3 cellular contexts compared by ENCODE assay signal in genomic region chr12:39522167-39522566, GRCh38.
A peak's percentile ranks its signal among the peaks of the same experiment; 100 is the strongest.
DNase-seq lines count a peak whose midpoint lies in the region; ATAC-seq, FAIRE-seq and TF ChIP-seq lines count a peak whose summit lies in the region.
"Not testable (repeated sequence)": the region's sequence is repeated elsewhere in the genome, so short reads cannot be mapped to it uniquely, and the experiment has no call there.

No MANE protein-coding gene starts in this region.

- not testable (repeated sequence) for H3K9me1 ChIP-seq in K562 (ENCODE audit: control insufficient read depth, insufficient read depth, low read length)

- H3K79me2 ChIP-seq in K562 (ENCODE audit: control insufficient read depth, insufficient read depth, low read length), result not testable (repeated sequence)

- not testable (repeated sequence) for H3K4me3 Mint-ChIP-seq in CD8-positive, alpha-beta T cell

- not testable (repeated sequence) for H2AFZ ChIP-seq in K562 (ENCODE audit: low read depth, low read length)

- intact Hi-C loops in CD8-positive, alpha-beta T cell (cut with DNase I, micrococcal nuclease); K562 (cut with micrococcal nuclease): not testable (repeated sequence)

- in situ Hi-C loops in K562 (cut with MboI), result not testable (repeated sequence)

- not testable (repeated sequence) for H3K27me3 ChIP-seq in CD8-positive, alpha-beta T cell (ENCODE audit: insufficient read depth, low read length); K562 (ENCODE audit: control insufficient read depth in 2 of 2, insufficient read depth in 2 of 2, low read length in 2 of 2)

- peak overlapping the region; percentile 27 for H3K27ac Mint-ChIP-seq in CD8-positive, alpha-beta T cell

- TF ChIP-seq RAD21 in K562 (CRISPR knock-in tag; conservative IDR thresholded peaks at IDR 0.05 in 1 of 2, IDR thresholded peaks at IDR 0.05 in 1 of 2), result not testable (repeated sequence)

- not testable (repeated sequence) for ATAC-seq in CD8-positive, alpha-beta T cell; K562

- not testable (repeated sequence) for TF ChIP-seq POLR2A in K562 (conservative IDR thresholded peaks at IDR 0.05)

- H3K36me3 Mint-ChIP-seq in CD8-positive, alpha-beta T cell, result peaks cover 30% of the 10 kb centered on the region

- H3K9ac ChIP-seq in K562 (ENCODE audit: insufficient read depth in 1 of 2, low read depth in 2 of 2, low read length in 2 of 2), result not testable (repeated sequence)

- peaks cover 24% of the 10 kb centered on the region for H3K9me3 Mint-ChIP-seq in CD8-positive, alpha-beta T cell

- H3K4me2 ChIP-seq in K562 (ENCODE audit: insufficient read depth, low read length), result not testable (repeated sequence)

- H3K4me1 ChIP-seq in CD8-positive, alpha-beta T cell (ENCODE audit: insufficient read depth, low read length); HEK293 (ENCODE audit: control insufficient read depth, insufficient read depth, low read length); K562 (replicated peaks in 1 of 2; ENCODE audit: control insufficient read depth in 2 of 2, insufficient read depth in 2 of 2, low read length in 2 of 2): not testable (repeated sequence)

- FAIRE-seq in K562 (lab: Jason Lieb, UNC), result not testable (repeated sequence)

- TF ChIP-seq EP300 in K562 (IDR thresholded peaks at IDR 0.05; ENCODE audit: low read length), result not testable (repeated sequence)

- not testable (repeated sequence) for H3K4me3 ChIP-seq in CD8-positive, alpha-beta T cell (ENCODE audit: low read depth, low read length); HEK293 (ENCODE audit: low read depth, low read length); K562

- H3K9me3 ChIP-seq in CD8-positive, alpha-beta T cell (ENCODE audit: low read length); HEK293 (ENCODE audit: control insufficient read depth, insufficient read depth, low read depth, low read length); K562 (replicated peaks; ENCODE audit: control insufficient read depth, insufficient read depth, low read depth, low read length): not testable (repeated sequence)

- not testable (repeated sequence) for H4K20me1 ChIP-seq in K562 (replicated peaks; ENCODE audit: control insufficient read depth, insufficient read depth, low read length)

- not testable (repeated sequence) for TF ChIP-seq CTCF in CD8-positive, alpha-beta T cell (IDR thresholded peaks at IDR 0.05); HEK293 (tag by site-specific recombination; IDR thresholded peaks at IDR 0.05); K562 (IDR thresholded peaks at IDR 0.05 in 2 of 3, conservative IDR thresholded peaks at IDR 0.05 in 1 of 3; ENCODE audit: insufficient read depth in 2 of 3, low read depth in 1 of 3, low read length in 3 of 3)

- not testable (repeated sequence) for H3K27me3 Mint-ChIP-seq in CD8-positive, alpha-beta T cell (ENCODE audit: low read depth)

- not testable (repeated sequence) for DNase-seq in CD8-positive, alpha-beta T cell; K562 (ENCODE audit: extremely low read depth in 1 of 4, low spot score in 3 of 4)

- POLR2A ChIA-PET in CD8-positive, alpha-beta T cell (lab: Charles Lee); HEK293 (lab: Yijun Ruan, JAX); K562 (lab: Yijun Ruan, JAX): not testable (repeated sequence)

- BruUV-seq in K562 (replicated peaks; lab: Mats Ljungman, UMichigan), result not testable (repeated sequence)

- not testable (repeated sequence) for H3K27ac ChIP-seq in CD8-positive, alpha-beta T cell (ENCODE audit: low read depth, low read length); HEK293 (ENCODE audit: extremely low read depth, low read depth, low read length); K562 (ENCODE audit: extremely low read depth, low read depth, low read length)

- CTCF ChIA-PET in CD8-positive, alpha-beta T cell (lab: Charles Lee); K562 (lab: Yijun Ruan, JAX; ENCODE audit: low intra/inter-chr PET ratio): not testable (repeated sequence)
- CTCF ChIA-PET in HEK293 (lab: Yijun Ruan, JAX), result interaction anchor here (0.7 kb wide), 1 partner anchor 56 kb away, joined by 5 read pairs; no protein-coding TSS in a partner anchor

- H3K36me3 ChIP-seq in CD8-positive, alpha-beta T cell (ENCODE audit: insufficient read depth, low read length); HEK293 (ENCODE audit: control insufficient read depth in 2 of 2, insufficient read depth in 1 of 2, low read length in 2 of 2); K562 (ENCODE audit: control insufficient read depth, insufficient read depth, low read length): not testable (repeated sequence)

- not testable (repeated sequence) for H3K4me1 Mint-ChIP-seq in CD8-positive, alpha-beta T cell (ENCODE audit: low read depth)

TF ChIP-seq in HEK293, 187 proteins besides CTCF, POLR2A, EP300 and RAD21:
- peak; percentile 53; the same call in 1 of the 2 replicates for TF ChIP-seq ZNF146 (tag by site-specific recombination; IDR thresholded peaks at IDR 0.05)

TF ChIP-seq in K562, 482 proteins besides CTCF, POLR2A, EP300 and RAD21:
- TF ChIP-seq ZNF146 (CRISPR knock-in tag; IDR thresholded peaks at IDR 0.05; ENCODE audit: unreplicated experiment) (peak; percentile 70), RBM25 (IDR thresholded peaks at IDR 0.05; ENCODE audit: low read depth, low read length, severe bottlenecking) (peak; percentile 21)
